ENCODE assay signal across 9 cellular contexts in genomic region chr22:44729391-44730012, GRCh38. TPM values are rescaled to one million over a fixed set of nuclear protein-coding genes. Genes with fewer than 3 reads are reported as not detected.
A peak's percentile ranks its signal among the peaks of the same experiment; 100 is the strongest.
DNase-seq lines count a peak whose midpoint lies in the region; ATAC-seq and TF ChIP-seq lines count a peak whose summit lies in the region.
"Had no signal": no experiment of that assay in that cellular context is flagged by ENCODE, and none has a peak within 500 bp of the region (broad histone marks: within the 10 kb centered on the region; RNA-seq: fewer than 3 reads in every experiment).

No MANE protein-coding gene starts in this region.

- no peaks in the 10 kb centered on the region for H3K36me3 Mint-ChIP-seq in CD14-positive monocyte
- no peaks in the 10 kb centered on the region for H3K36me3 Mint-ChIP-seq in activated naive CD8-positive, alpha-beta T cell

- H3K36me3 ChIP-seq in heart right ventricle (no peaks in the 10 kb centered on the region), psoas muscle (ENCODE audit: insufficient read depth in 1 of 2, low read depth in 1 of 2) (no peaks in the 10 kb centered on the region)

- DNase-seq in CD14-positive monocyte (ENCODE audit: low spot score) (no peak), heart right ventricle (peak; percentile 61 to 66), psoas muscle (peak; percentile 60 to 68), NCI-H1092 (lab: John Stamatoyannopoulos, UW) (no peak), HEK293T (ENCODE audit: extremely low spot score) (no peak), NCI-H1436 (lab: John Stamatoyannopoulos, UW) (no peak), COLO829 (ENCODE audit: low spot score) (no peak)
- DNase-seq: NCI-H2081 had no signal

- CTCF ChIA-PET in HEK293T (lab: Yijun Ruan, JAX), result no interaction called here

- peaks cover 0 to 3% (median 0%) of the 10 kb centered on the region in 7 donors for H3K9me3 Mint-ChIP-seq in CD14-positive monocyte
- no peaks in the 10 kb centered on the region for H3K9me3 Mint-ChIP-seq in activated naive CD8-positive, alpha-beta T cell (ENCODE audit: low read depth)

- H3K27ac ChIP-seq in heart right ventricle, result peak overlapping the region; percentile 2 to 77 (median 49)
- peak overlapping the region; percentile 41 for H3K27ac ChIP-seq in psoas muscle

- ATAC-seq in heart right ventricle, result peak; percentile 60 to 89 (median 84)
- ATAC-seq in psoas muscle, result peak; percentile 34 to 71 (median 43)

- H3K4me1 Mint-ChIP-seq in CD14-positive monocyte, result peaks cover 10% of the 10 kb centered on the region
- H3K4me1 Mint-ChIP-seq in activated naive CD8-positive, alpha-beta T cell (ENCODE audit: low read depth), result peaks cover 7% of the 10 kb centered on the region

- WGBS in heart right ventricle, 2 donors, result 48 to 59% methylated on average over 39 of the region's 39 CpGs
- whole genome bisulfite sequencing in psoas muscle, 3 donors, result 10 to 23% (median 13%) methylated on average over 36 to 39 of the region's 39 CpGs

- TF ChIP-seq CTCF in CD14-positive monocyte (IDR thresholded peaks at IDR 0.05) (no peak), heart right ventricle (IDR thresholded peaks at IDR 0.05) (peak in 4 of 9 donors; percentile 19 to 33 (median 24)), psoas muscle (IDR thresholded peaks at IDR 0.05) (peak; percentile 12)

- POLR2A ChIA-PET in HEK293T (lab: Yijun Ruan, JAX), result no interaction called here

- H3K27ac Mint-ChIP-seq in CD14-positive monocyte, result peak overlapping the region in 2 of 7 donors; percentile 31 to 33
- peak overlapping the region; percentile 41 for H3K27ac Mint-ChIP-seq in activated naive CD8-positive, alpha-beta T cell

- H3K4me1 ChIP-seq in heart right ventricle (peaks cover 0 to 24% (median 19%) of the 10 kb centered on the region in 9 donors), psoas muscle (peaks cover 6% of the 10 kb centered on the region)

- intact Hi-C loops in CD14-positive monocyte (cut with micrococcal nuclease) (no loop called here), heart right ventricle (cut with DNase I) (no loop called here), psoas muscle (cut with DNase I) (no loop called here)

- no peaks in the 10 kb centered on the region for H3K9me3 ChIP-seq in heart right ventricle
- H3K9me3 ChIP-seq in psoas muscle, result no peaks in the 10 kb centered on the region

- H3K4me3 ChIP-seq in heart right ventricle, result peak overlapping the region in 6 of 10 donors; percentile 3 to 25 (median 8)
- H3K4me3 ChIP-seq in psoas muscle, result no peak overlapping the region

- H3K27me3 Mint-ChIP-seq in CD14-positive monocyte (ENCODE audit: low read depth in 3 of 3), result peaks cover 5 to 22% (median 12%) of the 10 kb centered on the region in 3 donors
- H3K27me3 Mint-ChIP-seq in activated naive CD8-positive, alpha-beta T cell, result no peaks in the 10 kb centered on the region

- peak overlapping the region; percentile 27 to 76 for H3K4me3 Mint-ChIP-seq in CD14-positive monocyte
- H3K4me3 Mint-ChIP-seq in activated naive CD8-positive, alpha-beta T cell, result no peak overlapping the region

- no peaks in the 10 kb centered on the region for H3K27me3 ChIP-seq in heart right ventricle
- peaks cover 0 to 23% (median 1%) of the 10 kb centered on the region in 3 donors for H3K27me3 ChIP-seq in psoas muscle (ENCODE audit: insufficient read depth in 3 of 3, low read length in 2 of 3)

TF ChIP-seq in HEK293T, 16 proteins besides CTCF, POLR2A, EP300 and RAD21:
- TF ChIP-seq ARNT (IDR thresholded peaks at IDR 0.05) (no peak), BHLHE40 (IDR thresholded peaks at IDR 0.05; ENCODE audit: borderline replicate concordance) (no peak), CTBP1 (IDR thresholded peaks at IDR 0.05; ENCODE audit: borderline replicate concordance) (no peak), L3MBTL2 (conservative IDR thresholded peaks at IDR 0.05) (no peak), HDGF (IDR thresholded peaks at IDR 0.05; ENCODE audit: borderline replicate concordance) (no peak), PKNOX1 (IDR thresholded peaks at IDR 0.05) (no peak), NFRKB (IDR thresholded peaks at IDR 0.05) (no peak), FOXK2 (IDR thresholded peaks at IDR 0.05) (no peak), SUZ12 (IDR thresholded peaks at IDR 0.05) (no peak), FOXA1 (IDR thresholded peaks at IDR 0.05) (no peak), FOXM1 (IDR thresholded peaks at IDR 0.05; ENCODE audit: borderline replicate concordance) (no peak), LEF1 (IDR thresholded peaks at IDR 0.05; ENCODE audit: borderline replicate concordance) (no peak), TARDBP (IDR thresholded peaks at IDR 0.05) (no peak), ZNF384 (IDR thresholded peaks at IDR 0.05) (no peak), ELF4 (IDR thresholded peaks at IDR 0.05) (no peak), SP1 (IDR thresholded peaks at IDR 0.05) (no peak)

RNA-seq across cellular contexts. Expression of gene ARHGAP8, which starts 22.9 kb away (rescaled TPM):
- polyA plus RNA-seq in CD14-positive monocyte, result not detected
- total RNA-seq in heart right ventricle, result under 1 TPM in 5 of 10 donors, not detected in 5; 0.30 to 0.53 (median 0.40) TPM
- under 1 TPM; 0.17 to 0.22 TPM for polyA plus RNA-seq in heart right ventricle
- under 1 TPM in 1 of 4 donors, not detected in 3; 0.14 TPM for total RNA-seq in psoas muscle
- polyA plus RNA-seq in psoas muscle, result not detected

RNA-seq across cellular contexts. Expression of gene PRR5, which starts 27.5 kb away (rescaled TPM):
- polyA plus RNA-seq in CD14-positive monocyte (1 to 10 TPM in 1 of 2 donors, under 1 TPM in 1; 0.66 to 1.2 TPM), heart right ventricle (1 to 10 TPM; 2.8 to 3.4 TPM), psoas muscle (1 to 10 TPM in 1 of 3 donors, under 1 TPM in 2; 0.48 to 1.6 (median 0.75) TPM)
- total RNA-seq in heart right ventricle (1 to 10 TPM in 9 of 10 donors, under 1 TPM in 1; 0.96 to 4.8 (median 2.9) TPM), psoas muscle (1 to 10 TPM in 3 of 4 donors, under 1 TPM in 1; 0.96 to 2.9 (median 2.5) TPM)

Comparison
In these comparisons a context has a peak if more than half of its experiments do, and no peak if none do; other contexts are left out.
1. DNase-seq: peak in heart right ventricle (2 of 2) and psoas muscle (2 of 2); none in CD14-positive monocyte (single experiment), NCI-H1092 (single experiment), HEK293T (single experiment), NCI-H1436 (single experiment) and COLO829 (single experiment).